In the genomic region with DNA sequence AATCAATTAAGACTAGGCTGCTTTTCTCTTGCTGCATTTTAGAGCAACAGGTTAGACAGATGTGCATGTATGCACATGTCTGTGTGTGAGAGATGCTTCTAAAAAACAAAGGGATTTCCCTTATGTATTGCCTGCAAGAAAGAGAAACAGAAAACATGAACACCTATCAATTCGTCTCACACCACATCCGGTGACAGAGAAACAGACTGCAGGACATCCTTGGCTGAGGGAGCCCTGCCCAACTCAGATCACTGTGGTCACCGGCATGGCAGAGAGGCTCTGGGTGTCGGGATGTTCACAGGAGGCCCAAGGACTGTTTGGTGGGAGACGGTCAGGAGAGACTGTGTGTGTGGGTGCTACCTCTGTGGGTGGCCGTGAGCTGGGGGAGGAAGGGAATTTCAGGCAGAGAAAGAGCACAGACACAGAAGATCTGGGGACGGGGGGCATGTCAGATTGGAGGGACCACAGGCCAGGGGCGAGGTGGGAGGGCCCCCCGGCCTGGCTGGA, we compare ENCODE assay signal across 9 cellular contexts. TPM values are rescaled to one million over a fixed set of nuclear protein-coding genes. Genes with fewer than 3 reads are reported as not detected.
DNase-seq lines count a peak whose midpoint lies in the region; ATAC-seq and TF ChIP-seq lines count a peak whose summit lies in the region.
"Had no signal": no experiment of that assay in that cellular context is flagged by ENCODE, and none has a peak within 500 bp of the region (broad histone marks: within the 10 kb centered on the region; RNA-seq: fewer than 3 reads in every experiment).

No MANE protein-coding gene starts in this region.

- H3K27ac Mint-ChIP-seq in immature natural killer cell = peak overlapping the region; percentile 8 to 84 (median 63)

- no peaks in the 10 kb centered on the region for H3K36me3 ChIP-seq in MM.1S (replicated peaks; ENCODE audit: insufficient read depth, low read length)

- peaks cover 6% of the 10 kb centered on the region; the same call in 1 of the 2 replicates for H3K79me2 ChIP-seq in MM.1S (ENCODE audit: low read length)

- H4K20me1 ChIP-seq in MM.1S (ENCODE audit: insufficient read depth, low read length) = no peaks in the 10 kb centered on the region

- peak overlapping the region; percentile 85 for H2AFZ ChIP-seq in MM.1S (ENCODE audit: low read length)

- H3K4me2 ChIP-seq in MM.1S (ENCODE audit: low read depth, low read length) = peak overlapping the region; percentile 94

- peaks cover 11 to 17% of the 10 kb centered on the region in 2 donors for H3K4me1 Mint-ChIP-seq in immature natural killer cell

- H3K9me3 Mint-ChIP-seq in immature natural killer cell = no peaks in the 10 kb centered on the region

- peak overlapping the region in 3 of 5 donors; percentile 35 to 72 (median 63) for H3K4me3 Mint-ChIP-seq in immature natural killer cell

- peaks cover 6% of the 10 kb centered on the region for H3F3A ChIP-seq in MM.1S (ENCODE audit: insufficient read depth, low read length)

- H3K27me3 ChIP-seq in MM.1S (replicated peaks; ENCODE audit: insufficient read depth, low read length) = no peaks in the 10 kb centered on the region
- H3K27me3 ChIP-seq: ascending aorta had no signal

- peak overlapping the region; percentile 69 for H3K4me3 ChIP-seq in MM.1S (ENCODE audit: low read length)
- H3K4me3 ChIP-seq: ascending aorta had no signal

- H3K4me1 ChIP-seq in MM.1S (ENCODE audit: low read length) = peaks cover 16% of the 10 kb centered on the region

- DNase-seq in MM.1S = peak; percentile 91
- DNase-seq in immature natural killer cell = peak; percentile 6 to 13 (median 10)
- DNase-seq in foreskin melanocyte = no peak
- DNase-seq in SKM-1 treated with dmso at 0.1 percent for 144 hours (lab: John Stamatoyannopoulos, UW; ENCODE audit: unreplicated experiment) = no peak
- no peak for DNase-seq in GDM1 (lab: John Stamatoyannopoulos, UW)
- no peak for DNase-seq in stimulated activated CD4-positive, alpha-beta T cell treated with anti-CD3 and anti-CD28 coated beads, Interleukin-4, amount 100 ng/mL, for 4 hours

- H3K9ac ChIP-seq in MM.1S (ENCODE audit: low read length) = peak overlapping the region; percentile 65

- H3K9me3 ChIP-seq in MM.1S (replicated peaks; ENCODE audit: insufficient read depth, low read length) = no peaks in the 10 kb centered on the region
- H3K9me3 ChIP-seq: ascending aorta had no signal

- no peak for TF ChIP-seq CTCF in MM.1S (IDR thresholded peaks at IDR 0.05; ENCODE audit: low read length)

- ATAC-seq in GM18502 (IDR thresholded peaks at IDR 0.05; ENCODE audit: poor library complexity, unreplicated experiment) (peak; percentile 83), GM21526 (IDR thresholded peaks at IDR 0.05; ENCODE audit: low FRiP score, unreplicated experiment) (peak; percentile 74)

- no peaks in the 10 kb centered on the region for H3K36me3 Mint-ChIP-seq in immature natural killer cell

- H3K27ac ChIP-seq in MM.1S (ENCODE audit: low read length) = peak overlapping the region; percentile 81

- H3K9me2 ChIP-seq in MM.1S (replicated peaks; ENCODE audit: insufficient read depth, low read length) = no peaks in the 10 kb centered on the region

- peaks cover 0 to 7% (median 6%) of the 10 kb centered on the region in 3 donors for H3K27me3 Mint-ChIP-seq in immature natural killer cell (ENCODE audit: low read depth in 3 of 3)

RNA-seq across cellular contexts. Expression of gene FHL2, which starts 24.9 kb away (rescaled TPM):
- polyA plus RNA-seq in immature natural killer cell = under 1 TPM in 2 of 3 donors, not detected in 1; 0.15 to 0.29 TPM

RNA-seq across cellular contexts. Expression of gene C2orf49, which starts 36.6 kb away (rescaled TPM):
- 10 to 100 TPM in 2 of 3 donors, 1 to 10 TPM in 1; 4.6 to 12.2 (median 11.1) TPM for polyA plus RNA-seq in immature natural killer cell

RNA-seq across cellular contexts. Expression of gene TGFBRAP1, which starts 44.4 kb away (rescaled TPM):
- polyA plus RNA-seq in immature natural killer cell = 10 to 100 TPM; 10.7 to 29.8 (median 15.7) TPM

Comparison
In these comparisons a context has a peak if more than half of its experiments do, and no peak if none do; other contexts are left out.
1. DNase-seq: peak in MM.1S (single experiment) and immature natural killer cell (3 of 3); none in foreskin melanocyte (single experiment), SKM-1 treated with dmso at 0.1 percent for 144 hours (single experiment), GDM1 (single experiment) and stimulated activated CD4-positive, alpha-beta T cell treated with anti-CD3 and anti-CD28 coated beads, Interleukin-4, amount 100 ng/mL, for 4 hours (0 of 2).